ENCODE assay signal across 23 cellular contexts in genomic region chr1:213082778-213083445, GRCh38. TPM values are rescaled to one million over a fixed set of nuclear protein-coding genes. Genes with fewer than 3 reads are reported as not detected.
DNase-seq lines count a peak whose midpoint lies in the region; ATAC-seq and TF ChIP-seq lines count a peak whose summit lies in the region.
"Had no signal": no experiment of that assay in that cellular context is flagged by ENCODE, and none has a peak within 500 bp of the region (broad histone marks: within the 10 kb centered on the region; RNA-seq: fewer than 3 reads in every experiment).

No MANE protein-coding gene starts in this region.

- no peak for ATAC-seq in HG03196 (IDR thresholded peaks at IDR 0.05; ENCODE audit: unreplicated experiment)
- no peak for ATAC-seq in upper lobe of right lung
- ATAC-seq: activated CD4-positive, CD25-positive, alpha-beta regulatory T cell treated with anti-CD3 and anti-CD28 coated beads, Interleukin-2, amount 50 U/mL, for 24 hours; heart left ventricle; naive thymus-derived CD8-positive, alpha-beta T cell; Right ventricle myocardium inferior had no signal

- H3K4me3 Mint-ChIP-seq in CD8-positive, alpha-beta memory T cell: peak overlapping the region in 1 of 7 donors; percentile 6
- H3K4me3 Mint-ChIP-seq in activated CD4-positive, alpha-beta memory T cell treated with anti-CD3 and anti-CD28 coated beads, Interleukin-2, amount 10 ng/mL, durations not matched to agents 7 days and 5 days: peak overlapping the region; percentile 40
- H3K4me3 Mint-ChIP-seq: B cell; IgD-negative memory B cell; naive thymus-derived CD8-positive, alpha-beta T cell had no signal

- no peak for DNase-seq in CD8-positive, alpha-beta memory T cell
- DNase-seq in HT-29 (ENCODE audit: low spot score) (peak; percentile 22), fibroblast of mammary gland (ENCODE audit: low read depth) (peak; percentile 4), iPS-NIHi11 (ENCODE audit: low spot score) (no peak), H4 (ENCODE audit: low spot score) (no peak), upper lobe of right lung (no peak)
- DNase-seq in activated CD4-positive, alpha-beta memory T cell treated with anti-CD3 and anti-CD28 coated beads, Interleukin-2, amount 10 ng/mL, durations not matched to agents 7 days and 5 days: peak; percentile 58
- DNase-seq: activated T-cell treated with anti-CD3 and anti-CD28 coated beads, Interleukin-2, amount 50 U/mL, for 1 hour; cortex of kidney; DMS153; heart left ventricle; islet precursor cell; naive thymus-derived CD8-positive, alpha-beta T cell; NK-92 treated with Interleukin-12 subunit alpha and Interleukin-12 subunit beta, amount 100 ng/mL, for 24 hours; tibial artery had no signal

- H3K9me3 Mint-ChIP-seq in CD8-positive, alpha-beta memory T cell: no peaks in the 10 kb centered on the region
- peaks cover 2% of the 10 kb centered on the region for H3K9me3 Mint-ChIP-seq in activated CD4-positive, alpha-beta memory T cell treated with anti-CD3 and anti-CD28 coated beads, Interleukin-2, amount 10 ng/mL, durations not matched to agents 7 days and 5 days
- H3K9me3 Mint-ChIP-seq: naive thymus-derived CD8-positive, alpha-beta T cell had no signal

- no peaks in the 10 kb centered on the region for H3K27me3 Mint-ChIP-seq in CD8-positive, alpha-beta memory T cell
- H3K27me3 Mint-ChIP-seq in activated CD4-positive, alpha-beta memory T cell treated with anti-CD3 and anti-CD28 coated beads, Interleukin-2, amount 10 ng/mL, durations not matched to agents 7 days and 5 days: no peaks in the 10 kb centered on the region
- H3K27me3 Mint-ChIP-seq: B cell; IgD-negative memory B cell; naive thymus-derived CD8-positive, alpha-beta T cell had no signal

- peaks cover 4% of the 10 kb centered on the region for H3K36me3 ChIP-seq in CD8-positive, alpha-beta memory T cell (ENCODE audit: insufficient read depth, low read length)
- peaks cover 28% of the 10 kb centered on the region for H3K36me3 ChIP-seq in upper lobe of right lung
- H3K36me3 ChIP-seq: prostate gland had no signal

- TF ChIP-seq CTCF in fibroblast of mammary gland (conservative IDR thresholded peaks at IDR 0.05; ENCODE audit: control insufficient read depth, insufficient read depth, low read depth, low read length) (no peak), upper lobe of right lung (IDR thresholded peaks at IDR 0.05) (no peak)

- no peak overlapping the region for H3K4me3 ChIP-seq in CD8-positive, alpha-beta memory T cell (ENCODE audit: low read length)
- H3K4me3 ChIP-seq in fibroblast of mammary gland (ENCODE audit: control insufficient read depth, low read depth, low read length) (no peak overlapping the region), upper lobe of right lung (no peak overlapping the region)
- H3K4me3 ChIP-seq: ascending aorta, heart left ventricle, prostate gland, smooth muscle cell, tibial artery had no signal

- CTCF ChIA-PET in CD8-positive, alpha-beta memory T cell (lab: Charles Lee): no interaction called here
- CTCF ChIA-PET in activated CD4-positive, alpha-beta memory T cell treated with anti-CD3 and anti-CD28 coated beads, Interleukin-2, amount 10 ng/mL, durations not matched to agents 7 days and 5 days (lab: Charles Lee): interaction anchor here (1.0 to 1.9 kb wide), 5 partner anchors 10 to 40 kb away, joined by 3 to 6 read pairs (median 5); partner anchors contain the start of gene RPS6KC1

- H3K27me3 ChIP-seq in CD8-positive, alpha-beta memory T cell (ENCODE audit: insufficient read depth, low read length, poor library complexity, severe bottlenecking): no peaks in the 10 kb centered on the region
- no peaks in the 10 kb centered on the region for H3K27me3 ChIP-seq in upper lobe of right lung
- H3K27me3 ChIP-seq: ascending aorta, heart left ventricle, tibial artery had no signal

- intact Hi-C loops in upper lobe of right lung (cut with DNase I): no loop called here

- peak overlapping the region in 6 of 8 donors; percentile 4 to 80 (median 32) for H3K27ac Mint-ChIP-seq in CD8-positive, alpha-beta memory T cell
- H3K27ac Mint-ChIP-seq in activated CD4-positive, alpha-beta memory T cell treated with anti-CD3 and anti-CD28 coated beads, Interleukin-2, amount 10 ng/mL, durations not matched to agents 7 days and 5 days: peak overlapping the region; percentile 90
- H3K27ac Mint-ChIP-seq: B cell had no signal

- H3K9me3 ChIP-seq in CD8-positive, alpha-beta memory T cell (ENCODE audit: low read length): no peaks in the 10 kb centered on the region
- H3K9me3 ChIP-seq in upper lobe of right lung: no peaks in the 10 kb centered on the region
- H3K9me3 ChIP-seq: ascending aorta, heart left ventricle, prostate gland, tibial artery had no signal

- no peak overlapping the region for H3K27ac ChIP-seq in CD8-positive, alpha-beta memory T cell (ENCODE audit: low read depth, low read length)
- H3K27ac ChIP-seq in upper lobe of right lung: no peak overlapping the region
- H3K27ac ChIP-seq: ascending aorta, heart left ventricle, prostate gland, tibial artery had no signal

- no peaks in the 10 kb centered on the region for H3K4me1 ChIP-seq in CD8-positive, alpha-beta memory T cell (ENCODE audit: insufficient read depth, low read length)
- no peaks in the 10 kb centered on the region for H3K4me1 ChIP-seq in upper lobe of right lung
- H3K4me1 ChIP-seq: ascending aorta, heart left ventricle, prostate gland, tibial artery had no signal

- peaks cover 10 to 63% (median 20%) of the 10 kb centered on the region in 3 donors for H3K36me3 Mint-ChIP-seq in CD8-positive, alpha-beta memory T cell
- peaks cover 43% of the 10 kb centered on the region for H3K36me3 Mint-ChIP-seq in activated CD4-positive, alpha-beta memory T cell treated with anti-CD3 and anti-CD28 coated beads, Interleukin-2, amount 10 ng/mL, durations not matched to agents 7 days and 5 days (ENCODE audit: low read depth)

- POLR2A ChIA-PET in CD8-positive, alpha-beta memory T cell (lab: Charles Lee): no interaction called here
- POLR2A ChIA-PET in activated CD4-positive, alpha-beta memory T cell treated with anti-CD3 and anti-CD28 coated beads, Interleukin-2, amount 10 ng/mL, durations not matched to agents 7 days and 5 days (lab: Charles Lee): interaction anchor here (0.6 to 2.1 kb wide), 7 partner anchors 10 to 466 kb away, joined by 3 to 12 read pairs (median 3); partner anchors contain the start of genes ANGEL2 and RPS6KC1

- H3K4me1 Mint-ChIP-seq in CD8-positive, alpha-beta memory T cell: peaks cover 14 to 21% (median 17%) of the 10 kb centered on the region in 3 donors
- peaks cover 40% of the 10 kb centered on the region for H3K4me1 Mint-ChIP-seq in activated CD4-positive, alpha-beta memory T cell treated with anti-CD3 and anti-CD28 coated beads, Interleukin-2, amount 10 ng/mL, durations not matched to agents 7 days and 5 days
- H3K4me1 Mint-ChIP-seq: B cell, IgD-negative memory B cell had no signal

RNA-seq across cellular contexts. Expression of gene RPS6KC1, which starts 31.9 kb away (rescaled TPM):
- total RNA-seq in CD8-positive, alpha-beta memory T cell: 1 to 10 TPM; 7.4 to 8.2 TPM
- 7.4 TPM for polyA plus RNA-seq in CD8-positive, alpha-beta memory T cell
- total RNA-seq in HT-29 (2014; rRNA removed; shearing (Covaris generic)): 4.7 and 4.8 TPM in 2 replicates
- 10 to 100 TPM; 12.3 to 12.6 TPM for total RNA-seq in activated CD4-positive, alpha-beta memory T cell treated with anti-CD3 and anti-CD28 coated beads, Interleukin-2, amount 10 ng/mL, durations not matched to agents 7 days and 5 days
- 11.4 and 16.6 TPM in 2 replicates for total RNA-seq in H4 (2014; rRNA removed; shearing (Covaris generic))
- total RNA-seq in upper lobe of right lung: 15.1 TPM

Comparison
In these comparisons a context has a peak if more than half of its experiments do, and no peak if none do; other contexts are left out.
1. DNase-seq: peak in HT-29 (single experiment), activated CD4-positive, alpha-beta memory T cell treated with anti-CD3 and anti-CD28 coated beads, Interleukin-2, amount 10 ng/mL, durations not matched to agents 7 days and 5 days (single experiment) and fibroblast of mammary gland (single experiment); none in CD8-positive, alpha-beta memory T cell (0 of 5), iPS-NIHi11 (single experiment), H4 (single experiment) and upper lobe of right lung (single experiment).